Comparison of ENCODE assay signal across 17 cellular contexts in genomic region chr5:91176288-91177016, GRCh38.
DNase-seq lines count a peak whose midpoint lies in the region; ATAC-seq, FAIRE-seq and TF ChIP-seq lines count a peak whose summit lies in the region.
"Had no signal": no experiment of that assay in that cellular context is flagged by ENCODE, and none has a peak within 500 bp of the region (broad histone marks: within the 10 kb centered on the region; RNA-seq: fewer than 3 reads in every experiment).

No MANE protein-coding gene starts in this region.

- CTCF ChIA-PET in AG04449 (lab: Yijun Ruan, JAX), result interaction anchor here (1.1 kb wide), 1 partner anchor 209 kb away, joined by 5 read pairs; no protein-coding TSS in a partner anchor
- CTCF ChIA-PET in SK-N-SH (lab: Yijun Ruan, JAX), result interaction anchor here (1.7 kb wide), 1 partner anchor 18 kb away, joined by 3 read pairs; no protein-coding TSS in a partner anchor
- CTCF ChIA-PET in WTC11 (lab: Charles Lee), result interaction anchor here (0.5 kb wide), 1 partner anchor 109 kb away, joined by 3 read pairs; no protein-coding TSS in a partner anchor

- no peaks in the 10 kb centered on the region for H3K9me3 Mint-ChIP-seq in WTC11
- H3K9me3 Mint-ChIP-seq: type B pancreatic cell had no signal

- FAIRE-seq in GM12892 (lab: Jason Lieb, UNC), result peak; percentile 24
- FAIRE-seq in kidney (lab: Jason Lieb, UNC), result peak; percentile 8

- no peak for TF ChIP-seq CTCF in AG04449 (IDR thresholded peaks at IDR 0.05; ENCODE audit: insufficient read depth, low read length, missing control alignments)
- TF ChIP-seq CTCF in SK-N-SH (IDR thresholded peaks at IDR 0.05), result no peak
- TF ChIP-seq CTCF in kidney (IDR thresholded peaks at IDR 0.05; ENCODE audit: borderline replicate concordance, extremely low read depth, insufficient read depth), result no peak
- TF ChIP-seq CTCF in WTC11 (IDR thresholded peaks at IDR 0.05), result no peak

- no peak overlapping the region for H3K4me3 ChIP-seq in AG04449 (ENCODE audit: low read depth, low read length)
- H3K4me3 ChIP-seq in SK-N-SH (ENCODE audit: low read depth in 2 of 2, low read length in 1 of 2), result no peak overlapping the region
- no peak overlapping the region for H3K4me3 ChIP-seq in kidney (ENCODE audit: low read length in 2 of 2)
- H3K4me3 ChIP-seq: body of pancreas had no signal

- no peak overlapping the region for H3K9ac ChIP-seq in SK-N-SH
- H3K9ac ChIP-seq in kidney (ENCODE audit: low read length in 2 of 2), result no peak overlapping the region
- H3K9ac ChIP-seq: KMS-11 had no signal

- H3K4me1 ChIP-seq in SK-N-SH (ENCODE audit: control insufficient read depth in 1 of 2, insufficient read depth in 2 of 2, low read depth in 1 of 2, low read length in 1 of 2), result peaks cover 0 to 14% of the 10 kb centered on the region in 2 experiments; a peak in 3 of 4 replicates
- H3K4me1 ChIP-seq in kidney (ENCODE audit: control insufficient read depth in 1 of 2, insufficient read depth in 1 of 2, low read depth in 1 of 2, low read length in 2 of 2), result peaks cover 3 to 5% of the 10 kb centered on the region in 2 donors
- H3K4me1 ChIP-seq: body of pancreas had no signal

- peak; percentile 45 for DNase-seq in AG04449 (ENCODE audit: low read depth, low spot score)
- no peak for DNase-seq in GM12892 (ENCODE audit: insufficient read length)
- no peak for DNase-seq in SK-N-SH
- no peak for DNase-seq in kidney
- no peak for DNase-seq in DMS79 (lab: John Stamatoyannopoulos, UW)
- no peak for DNase-seq in WTC11 (ENCODE audit: low spot score)
- DNase-seq in NCI-H187 (lab: John Stamatoyannopoulos, UW), result no peak
- DNase-seq in NCI-H146 treated with DMSO at 0.1 percent for 48 hours (lab: John Stamatoyannopoulos, UW; ENCODE audit: unreplicated experiment), result no peak
- DNase-seq: activated effector memory CD4-positive, alpha-beta T cell treated with Interleukin-2 at 50 U/mL for 16 hours; body of pancreas; effector CD8-positive, alpha-beta T cell; NCI-H1105; stimulated activated naive B cell treated with anti-CD40 and anti-IgM and Interleukin-4, amounts not matched to agents 10 μg/mL and 1 μg/mL and 100 μg/mL, for 72 hours had no signal

- POLR2A ChIA-PET in AG04449 (lab: Yijun Ruan, JAX) (no interaction called here), SK-N-SH (lab: Yijun Ruan, JAX) (no interaction called here), WTC11 (lab: Charles Lee) (no interaction called here)

- no peak for TF ChIP-seq RAD21 in SK-N-SH (IDR thresholded peaks at IDR 0.05; ENCODE audit: low read length)

- H3K9me3 ChIP-seq in SK-N-SH (no peaks in the 10 kb centered on the region), kidney (ENCODE audit: control insufficient read depth in 1 of 2, low read length in 2 of 2) (no peaks in the 10 kb centered on the region)
- H3K9me3 ChIP-seq: body of pancreas, neutrophil had no signal

- H4K20me1 ChIP-seq in SK-N-SH (ENCODE audit: insufficient read depth), result no peaks in the 10 kb centered on the region

- no peaks in the 10 kb centered on the region for H3K79me2 ChIP-seq in SK-N-SH (ENCODE audit: insufficient read depth)

- TF ChIP-seq POLR2A in GM12892 (IDR thresholded peaks at IDR 0.05; ENCODE audit: low read depth, low read length), result no peak

- H2AFZ ChIP-seq in SK-N-SH (ENCODE audit: low read depth), result no peak overlapping the region

- H3K27ac Mint-ChIP-seq in WTC11, result no peak overlapping the region
- H3K27ac Mint-ChIP-seq: stimulated activated naive B cell treated with anti-CD40 and anti-IgM and Interleukin-4, amounts not matched to agents 10 μg/mL and 1 μg/mL and 100 μg/mL, for 72 hours; type B pancreatic cell had no signal

- no peak overlapping the region for H3K4me2 ChIP-seq in SK-N-SH
- H3K4me2 ChIP-seq: KMS-11 had no signal

- WGBS in SK-N-SH (ENCODE audit: low lambda C conversion rate), result 71% methylated on average over 6 of the region's 6 CpGs

- H3K36me3 ChIP-seq in SK-N-SH (replicated peaks in 1 of 2; ENCODE audit: control insufficient read depth in 1 of 2, insufficient read depth in 2 of 2, low read length in 1 of 2), result no peaks in the 10 kb centered on the region
- H3K36me3 ChIP-seq in kidney (ENCODE audit: control insufficient read depth in 1 of 2, insufficient read depth in 2 of 2, low read length in 2 of 2), result no peaks in the 10 kb centered on the region
- H3K36me3 ChIP-seq: neutrophil had no signal

- no peaks in the 10 kb centered on the region for H3K36me3 Mint-ChIP-seq in WTC11
- H3K36me3 Mint-ChIP-seq: stimulated activated naive B cell treated with anti-CD40 and anti-IgM and Interleukin-4, amounts not matched to agents 10 μg/mL and 1 μg/mL and 100 μg/mL, for 72 hours; type B pancreatic cell had no signal

- peaks cover 28% of the 10 kb centered on the region for H3K4me1 Mint-ChIP-seq in WTC11

- peaks cover 6% of the 10 kb centered on the region for H3F3A ChIP-seq in SK-N-SH (replicated peaks; ENCODE audit: insufficient read depth)

- H3K9me2 ChIP-seq in SK-N-SH, result no peaks in the 10 kb centered on the region

- H3K27me3 ChIP-seq in SK-N-SH (ENCODE audit: insufficient read depth), result no peaks in the 10 kb centered on the region
- H3K27me3 ChIP-seq: body of pancreas, neutrophil had no signal

- H3K4me3 Mint-ChIP-seq in WTC11, result no peak overlapping the region
- H3K4me3 Mint-ChIP-seq: stimulated activated naive B cell treated with anti-CD40 and anti-IgM and Interleukin-4, amounts not matched to agents 10 μg/mL and 1 μg/mL and 100 μg/mL, for 72 hours; type B pancreatic cell had no signal

- TF ChIP-seq EP300 in SK-N-SH (IDR thresholded peaks at IDR 0.05; ENCODE audit: borderline replicate concordance in 1 of 2, low read depth in 1 of 2, low read length in 1 of 2), result no peak

- H3K27ac ChIP-seq in SK-N-SH (ENCODE audit: low read depth in 2 of 2, low read length in 1 of 2) (no peak overlapping the region; a peak in 1 of 4 replicates), kidney (ENCODE audit: low read depth in 2 of 2, low read length in 2 of 2) (no peak overlapping the region)
- H3K27ac ChIP-seq: body of pancreas, KMS-11, neutrophil, VCaP had no signal

- intact Hi-C loops in kidney (cut with DNase I), result no loop called here

- H3K27me3 Mint-ChIP-seq in WTC11 (ENCODE audit: low read depth), result no peaks in the 10 kb centered on the region
- H3K27me3 Mint-ChIP-seq: type B pancreatic cell had no signal

- no peak for ATAC-seq in WTC11
- ATAC-seq: body of pancreas; stimulated activated naive B cell treated with anti-CD40 and anti-IgM and Interleukin-4, amounts not matched to agents 10 μg/mL and 1 μg/mL and 100 μg/mL, for 72 hours had no signal

TF ChIP-seq in SK-N-SH, 30 proteins besides CTCF, POLR2A, EP300 and RAD21:
- TF ChIP-seq TCF12 (IDR thresholded peaks at IDR 0.05) (0 out of 2 replicates have a peak, but pooled peaks have one; percentile 13), REST (IDR thresholded peaks at IDR 0.05; ENCODE audit: low read depth, low read length) (no peak), NRF1 (IDR thresholded peaks at IDR 0.05; ENCODE audit: low read depth, low read length) (no peak)
TF ChIP-seq in SK-N-SH: peak in this region for 1.

TF ChIP-seq in WTC11, 78 proteins besides CTCF, POLR2A, EP300 and RAD21:
- no peak for TF ChIP-seq MYBL2 (CRISPR knock-in tag; IDR thresholded peaks at IDR 0.05)
- TF ChIP-seq SMAD3 (CRISPR knock-in tag; IDR thresholded peaks at IDR 0.05; ENCODE audit: borderline replicate concordance), result no peak
- TF ChIP-seq GRHL2 (CRISPR knock-in tag; IDR thresholded peaks at IDR 0.05; ENCODE audit: insufficient replicate concordance, severe bottlenecking), result no peak
- no peak for TF ChIP-seq ARID4B (CRISPR knock-in tag; IDR thresholded peaks at IDR 0.05; ENCODE audit: borderline replicate concordance)
- TF ChIP-seq CREB1 (CRISPR knock-in tag; IDR thresholded peaks at IDR 0.05), result no peak
